1 cellular context compared by ENCODE assay signal in genomic region chr1:12121212-12122000, GRCh38.
A peak's percentile ranks its signal among the peaks of the same experiment; 100 is the strongest.
TF ChIP-seq lines count a peak whose summit lies in the region.

No MANE protein-coding gene starts in this region.

TF ChIP-seq in IMR-90, 13 proteins besides CTCF, POLR2A, EP300 and RAD21 (continued from another document):
- TF ChIP-seq MAFK (IDR thresholded peaks at IDR 0.05; ENCODE audit: low read depth, low read length) (no peak), CHD1 (IDR thresholded peaks at IDR 0.05; ENCODE audit: low read depth, low read length) (no peak), MXI1 (IDR thresholded peaks at IDR 0.05; ENCODE audit: borderline replicate concordance, low read depth, low read length) (no peak), USF2 (IDR thresholded peaks at IDR 0.05; ENCODE audit: low read depth, low read length) (no peak), FOS (IDR thresholded peaks at IDR 0.05; ENCODE audit: low read depth, low read length) (peak; percentile 54), MAZ (IDR thresholded peaks at IDR 0.05; ENCODE audit: borderline replicate concordance, low read depth, low read length) (0 out of 2 replicates have a peak, but pooled peaks have one; percentile 17), SMC3 (IDR thresholded peaks at IDR 0.05; ENCODE audit: low read depth, low read length) (no peak), RCOR1 (IDR thresholded peaks at IDR 0.05; ENCODE audit: insufficient replicate concordance, low read length) (peak; percentile 87)
